ENCODE assay signal across 31 cellular contexts in genomic region chr3:70003119-70003518, GRCh38. TPM values are rescaled to one million over a fixed set of nuclear protein-coding genes. Genes with fewer than 3 reads are reported as not detected.
"Had no signal": no experiment of that assay in that cellular context is flagged by ENCODE, and none has a peak within 500 bp of the region (broad histone marks: within the 10 kb centered on the region; RNA-seq: fewer than 3 reads in every experiment).

No MANE protein-coding gene starts in this region.

- H3K27ac Mint-ChIP-seq: naive thymus-derived CD4-positive, alpha-beta T cell; natural killer cell; nephron; neural progenitor cell; stimulated activated effector memory CD8-positive, alpha-beta T cell treated with anti-CD3 and anti-CD28 coated beads, Interleukin-12 subunit alpha, Interleukin-12 subunit beta, amount 100 ng/mL, for 72 hours; stimulated activated naive B cell treated with anti-CD40 and anti-IgM and Interleukin-4, amounts not matched to agents 10 μg/mL and 1 μg/mL and 100 μg/mL, for 72 hours; stimulated activated naive CD8-positive, alpha-beta T cell treated with anti-CD3 and anti-CD28 coated beads, Interleukin-15, Interleukin-2, amounts not matched to agents 100 ng/mL and 50 ng/mL, for 24 hours had no signal

- FAIRE-seq: pancreas, urothelium cell line had no signal

- H3K4me3 ChIP-seq: neural progenitor cell, pancreas, psoas muscle, right lobe of liver, skin epidermis, stomach, thoracic aorta, thyroid gland, tibial nerve, upper lobe of left lung, vagina had no signal

- H3K36me3 Mint-ChIP-seq: naive thymus-derived CD4-positive, alpha-beta T cell; natural killer cell; neural progenitor cell; stimulated activated effector memory CD8-positive, alpha-beta T cell treated with anti-CD3 and anti-CD28 coated beads, Interleukin-12 subunit alpha, Interleukin-12 subunit beta, amount 100 ng/mL, for 72 hours; stimulated activated naive B cell treated with anti-CD40 and anti-IgM and Interleukin-4, amounts not matched to agents 10 μg/mL and 1 μg/mL and 100 μg/mL, for 72 hours had no signal

- H3K36me3 ChIP-seq: neural progenitor cell, pancreas, right lobe of liver, stomach, thoracic aorta, thyroid gland, tibial nerve, upper lobe of left lung, vagina had no signal

- H3K27me3 ChIP-seq: neural progenitor cell, pancreas, right lobe of liver, stomach, thyroid gland, tibial nerve, upper lobe of left lung, vagina had no signal

- H3K4me1 ChIP-seq: pancreas, psoas muscle, right lobe of liver, thyroid gland had no signal

- H3K27ac ChIP-seq: neural progenitor cell, pancreas, psoas muscle, right lobe of liver, skin epidermis, stomach, thoracic aorta, thyroid gland, tibial nerve, upper lobe of left lung, vagina had no signal

- DNase-seq: naive thymus-derived CD4-positive, alpha-beta T cell; natural killer cell; occipital lobe; pancreas; psoas muscle; right cardiac atrium; right lobe of liver; stimulated activated CD4-positive, alpha-beta T cell treated with anti-CD3 and anti-CD28 coated beads, Interleukin-15, amount 100 ng/mL, for 24 hours; stimulated activated CD4-positive, alpha-beta T cell treated with anti-CD3 and anti-CD28 coated beads, Interleukin-2, amount 100 ng/mL, for 24 hours; stimulated activated CD4-positive, alpha-beta T cell treated with anti-CD3 and anti-CD28 coated beads, Interleukin-2, amount 100 ng/mL, for 48 hours; stimulated activated CD4-positive, alpha-beta T cell treated with anti-CD3 and anti-CD28 coated beads, Interleukin-4, amount 100 ng/mL, for 24 hours; stimulated activated naive B cell treated with anti-CD40 and anti-IgM and Interleukin-4, amounts not matched to agents 10 μg/mL and 1 μg/mL and 100 μg/mL, for 72 hours; stimulated activated naive CD4-positive, alpha-beta T cell treated with Interleukin-2 at 50 U/mL for 16 hours; stomach; thyroid gland; trophoblast cell; upper lobe of left lung had no signal

- H3K27me3 Mint-ChIP-seq: stimulated activated naive B cell treated with anti-CD40 and anti-IgM and Interleukin-4, amounts not matched to agents 10 μg/mL and 1 μg/mL and 100 μg/mL, for 72 hours; stimulated activated naive CD8-positive, alpha-beta T cell treated with anti-CD3 and anti-CD28 coated beads, Interleukin-15, Interleukin-2, amounts not matched to agents 100 ng/mL and 50 ng/mL, for 24 hours had no signal

- H3K4me1 Mint-ChIP-seq: naive thymus-derived CD4-positive, alpha-beta T cell; natural killer cell; stimulated activated effector memory CD8-positive, alpha-beta T cell treated with anti-CD3 and anti-CD28 coated beads, Interleukin-12 subunit alpha, Interleukin-12 subunit beta, amount 100 ng/mL, for 72 hours; stimulated activated naive B cell treated with anti-CD40 and anti-IgM and Interleukin-4, amounts not matched to agents 10 μg/mL and 1 μg/mL and 100 μg/mL, for 72 hours had no signal

- H3K9me3 ChIP-seq: pancreas, psoas muscle, right lobe of liver, stomach, thoracic aorta, thyroid gland, upper lobe of left lung, vagina had no signal

- H3K4me3 Mint-ChIP-seq: naive thymus-derived CD4-positive, alpha-beta T cell; natural killer cell; nephron; neural progenitor cell; stimulated activated effector memory CD8-positive, alpha-beta T cell treated with anti-CD3 and anti-CD28 coated beads, Interleukin-12 subunit alpha, Interleukin-12 subunit beta, amount 100 ng/mL, for 72 hours; stimulated activated naive B cell treated with anti-CD40 and anti-IgM and Interleukin-4, amounts not matched to agents 10 μg/mL and 1 μg/mL and 100 μg/mL, for 72 hours; stimulated activated naive CD8-positive, alpha-beta T cell treated with anti-CD3 and anti-CD28 coated beads, Interleukin-15, Interleukin-2, amounts not matched to agents 100 ng/mL and 50 ng/mL, for 24 hours had no signal

RNA-seq across cellular contexts. Expression of gene SAMMSON, which starts 3.6 kb away (rescaled TPM):
- total RNA-seq: naive thymus-derived CD4-positive, alpha-beta T cell; natural killer cell; osteoblast; psoas muscle; renal cortical epithelial cell; right cardiac atrium; right lobe of liver; temporal lobe; ureter; vagina had no signal
- polyA plus RNA-seq: naive thymus-derived CD4-positive, alpha-beta T cell; neural cell; pancreas; psoas muscle; right cardiac atrium had no signal
